Comparison of ENCODE assay signal across 39 cellular contexts in genomic region chr14:19993438-19993837, GRCh38. TPM values are rescaled to one million over a fixed set of nuclear protein-coding genes. Genes with fewer than 3 reads are reported as not detected.
"Had no signal": no experiment of that assay in that cellular context is flagged by ENCODE, and none has a peak within 500 bp of the region (broad histone marks: within the 10 kb centered on the region; RNA-seq: fewer than 3 reads in every experiment).

No MANE protein-coding gene starts in this region.

- DNase-seq: Kasumi-1, MG63, MM.1S, MV-4-11, NCI-H1048, NCI-H1092, NCI-H1092 treated with DMSO at 0.1 percent for 48 hours, NCI-H1105, NCI-H1105 treated with DMSO at 0.1 percent for 48 hours, NCI-H1417, NCI-H1417 treated with DMSO at 0.1 percent for 48 hours, NCI-H1436, NCI-H1436 treated with DMSO at 0.1 percent for 48 hours, NCI-H146, NCI-H1694, NCI-H1694 treated with DMSO at 0.1 percent for 48 hours, NCI-H187, NCI-H187 treated with DMSO at 0.1 percent for 48 hours, NCI-H1930, NCI-H2029, NCI-H2029 treated with DMSO at 0.1 percent for 48 hours, NCI-H2081, NCI-H2081 treated with DMSO at 0.1 percent for 48 hours, NCI-H2107, NCI-H2171, NCI-H2171 treated with DMSO at 0.1 percent for 48 hours, NCI-H2227 treated with DMSO at 0.1 percent for 48 hours, NCI-H226, NCI-H345, NCI-H446, NCI-H446 treated with DMSO at 0.1 percent for 48 hours, NCI-H510A, NCI-H510A treated with DMSO at 0.1 percent for 48 hours, NCI-H524, NCI-H524 treated with DMSO at 0.1 percent for 48 hours had no signal

- H3K27me3 ChIP-seq: MG63 had no signal

- H3K36me3 ChIP-seq: MG63 had no signal

- H3K9me3 ChIP-seq: MG63 had no signal

- H3K4me3 ChIP-seq: MG63 had no signal

RNA-seq across cellular contexts. Expression of gene OR4Q2, which starts 8.5 kb away (rescaled TPM):
- total RNA-seq: LHCN-M2, M059J, MCF 10A, NCI-H460 had no signal

RNA-seq across cellular contexts. Expression of gene OR4K15, which starts 18.0 kb away (rescaled TPM):
- total RNA-seq: LHCN-M2, M059J, MCF 10A, NCI-H460 had no signal

RNA-seq across cellular contexts. Expression of gene OR4K14, which starts 25.7 kb away (rescaled TPM):
- total RNA-seq: LHCN-M2, M059J, MCF 10A, NCI-H460 had no signal

RNA-seq across cellular contexts. Expression of gene OR4K13, which starts 42.4 kb away (rescaled TPM):
- total RNA-seq: LHCN-M2, M059J, MCF 10A had no signal
